In the genomic region with DNA sequence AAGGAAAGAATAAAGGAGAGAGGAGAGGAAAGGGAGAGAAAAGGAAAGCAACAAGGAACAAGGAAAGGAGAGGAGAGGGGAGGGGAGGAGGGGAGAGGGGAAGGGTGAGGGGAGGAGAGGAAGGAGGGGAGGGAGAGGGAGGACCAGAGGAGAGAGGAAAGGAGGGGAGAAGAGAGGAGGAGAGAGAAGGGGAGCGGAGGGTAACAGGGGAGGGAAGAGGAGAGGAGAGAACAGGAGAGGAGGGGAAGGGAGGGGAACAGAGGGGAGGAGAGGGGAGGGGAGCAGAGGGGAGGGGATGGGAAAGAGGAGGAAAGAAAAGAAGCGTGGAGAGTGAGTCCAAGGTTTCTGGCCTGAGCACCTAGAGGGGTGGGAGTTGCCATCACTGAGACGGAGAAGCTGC, we compare ENCODE assay signal across 24 cellular contexts.
"Had no signal": no experiment of that assay in that cellular context is flagged by ENCODE, and none has a peak within 500 bp of the region (broad histone marks: within the 10 kb centered on the region; RNA-seq: fewer than 3 reads in every experiment).

No MANE protein-coding gene starts in this region.

- H3K27ac Mint-ChIP-seq: activated B cell treated with CpG ODN at 0.5 μM for 24 hours; activated naive CD8-positive, alpha-beta T cell; activated T-cell treated with anti-CD3 and anti-CD28 coated beads, Interleukin-2, amount 50 U/mL, for 24 hours; T-cell had no signal

- H3K27me3 Mint-ChIP-seq: activated B cell treated with CpG ODN at 0.5 μM for 24 hours; activated CD8-positive, alpha-beta memory T cell treated with anti-CD3 and anti-CD28 coated beads, Interleukin-2, amount 10 ng/mL, durations not matched to agents 7 days and 5 days; activated naive CD8-positive, alpha-beta T cell; activated T-cell treated with anti-CD3 and anti-CD28 coated beads, Interleukin-2, amount 50 U/mL, for 24 hours; T-cell had no signal

- H3K9me3 Mint-ChIP-seq: activated B cell treated with CpG ODN at 0.5 μM for 24 hours; activated T-cell treated with anti-CD3 and anti-CD28 coated beads, Interleukin-2, amount 50 U/mL, for 24 hours; T-cell had no signal

- H3K4me3 ChIP-seq: adrenal gland, SK-N-MC had no signal

- H3K36me3 ChIP-seq: adrenal gland had no signal

- H3K9ac ChIP-seq: KMS-11 had no signal

- H3K9me3 ChIP-seq: adrenal gland had no signal

- H3K4me1 ChIP-seq: adrenal gland had no signal

- H3K4me3 Mint-ChIP-seq: activated B cell treated with CpG ODN at 0.5 μM for 24 hours; activated CD8-positive, alpha-beta memory T cell treated with anti-CD3 and anti-CD28 coated beads, Interleukin-2, amount 10 ng/mL, durations not matched to agents 7 days and 5 days; activated naive CD8-positive, alpha-beta T cell; activated T-cell treated with anti-CD3 and anti-CD28 coated beads, Interleukin-2, amount 50 U/mL, for 24 hours; T-cell had no signal

- DNase-seq: activated B cell treated with CpG ODN at 0.5 μM for 24 hours; activated CD8-positive, alpha-beta memory T cell treated with anti-CD3 and anti-CD28 coated beads, Interleukin-2, amount 10 ng/mL, durations not matched to agents 7 days and 5 days; activated effector memory CD4-positive, alpha-beta T cell treated with anti-CD3 and anti-CD28 coated beads, Interleukin-2, amount 50 U/mL, for 16 hours; activated naive CD4-positive, alpha-beta T cell treated with Interleukin-2 at 50 U/mL for 16 hours; activated T-cell treated with anti-CD3 and anti-CD28 coated beads, Interleukin-2, amount 50 U/mL, for 24 hours; adrenal gland; anterior cingulate cortex; cerebellar nuclear complex; MV-4-11; NCI-H1092 treated with DMSO at 0.1 percent for 48 hours; NCI-H1417 treated with DMSO at 0.1 percent for 48 hours; NCI-H1694 treated with DMSO at 0.1 percent for 48 hours; NCI-H2029 treated with DMSO at 0.1 percent for 48 hours; NCI-H510A treated with DMSO at 0.1 percent for 48 hours; NCI-H69; NK-92 treated with Interleukin-12 subunit alpha and Interleukin-12 subunit beta, amount 100 ng/mL, for 24 hours; OCI-M1; RPMI8226; T-cell; T1000 had no signal

- ATAC-seq: activated CD8-positive, alpha-beta memory T cell treated with anti-CD3 and anti-CD28 coated beads, Interleukin-2, amount 10 ng/mL, durations not matched to agents 7 days and 5 days; Right ventricle myocardium inferior; T-cell had no signal

- H3K27me3 ChIP-seq: adrenal gland had no signal

- H3K27ac ChIP-seq: adrenal gland, KMS-11, SK-N-MC had no signal

- H3K36me3 Mint-ChIP-seq: activated CD8-positive, alpha-beta memory T cell treated with anti-CD3 and anti-CD28 coated beads, Interleukin-2, amount 10 ng/mL, durations not matched to agents 7 days and 5 days; activated naive CD8-positive, alpha-beta T cell; T-cell had no signal

- H3K4me2 ChIP-seq: KMS-11 had no signal
